Comparison of ENCODE assay signal across 8 cellular contexts in the genomic region with DNA sequence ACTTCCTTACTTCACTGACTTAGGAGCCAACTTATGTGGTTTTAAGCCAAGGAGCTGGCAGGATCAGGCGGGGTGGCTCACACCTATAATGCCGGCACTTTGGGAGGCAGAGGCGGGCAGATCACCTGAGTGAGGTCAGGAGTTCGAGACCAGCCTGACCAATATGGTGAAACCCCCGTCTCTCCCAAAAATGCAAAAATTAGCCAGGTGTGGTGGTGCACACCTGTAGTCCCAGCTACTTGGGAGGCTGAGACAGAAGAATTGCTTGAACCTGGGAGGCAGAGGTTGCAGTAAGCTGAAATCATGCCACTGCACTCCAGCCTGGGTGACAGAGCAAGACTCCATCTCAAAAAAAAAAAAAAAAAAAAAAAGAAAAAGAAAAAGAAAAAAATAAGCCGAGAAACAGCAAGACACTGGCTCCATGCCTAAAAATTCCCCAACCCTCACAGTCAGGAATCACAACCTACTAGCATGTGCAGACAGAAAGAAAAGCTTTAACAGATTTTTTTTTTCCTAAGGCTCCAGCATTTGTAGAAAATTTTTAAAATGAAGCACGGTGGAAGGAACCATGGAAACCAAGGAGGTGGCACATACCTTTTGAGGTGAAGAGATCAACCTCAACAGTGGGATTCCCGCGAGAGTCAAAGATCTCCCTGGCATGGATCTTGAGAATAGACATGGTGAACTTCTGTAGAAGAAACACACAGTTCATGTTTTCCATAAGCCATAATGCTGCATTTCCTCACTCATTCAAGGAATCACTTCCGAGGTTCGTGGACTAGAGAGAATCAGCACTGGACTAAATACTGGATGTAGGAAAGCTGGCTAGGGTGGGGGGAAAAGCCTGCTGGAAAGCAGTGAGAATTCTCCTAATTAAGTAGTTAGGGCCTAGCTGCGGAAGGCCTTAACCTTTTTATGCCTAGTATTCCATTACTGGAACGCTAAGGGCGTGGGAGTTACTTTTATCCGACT. TPM values are rescaled to one million over a fixed set of nuclear protein-coding genes. Genes with fewer than 3 reads are reported as not detected.
DNase-seq lines count a peak whose midpoint lies in the region; ATAC-seq, FAIRE-seq and TF ChIP-seq lines count a peak whose summit lies in the region.

No MANE protein-coding gene starts in this region.

- H3K27me3 ChIP-seq in RWPE2 (ENCODE audit: insufficient read depth, poor library complexity, severe bottlenecking) (no peaks in the 10 kb centered on the region), prostate gland (replicated peaks; ENCODE audit: insufficient read depth) (no peaks in the 10 kb centered on the region)

- no peak for ATAC-seq in RWPE2 (ENCODE audit: low read depth)
- no peak for ATAC-seq in HG03095 (IDR thresholded peaks at IDR 0.05; ENCODE audit: unreplicated experiment)
- ATAC-seq in GM18873 (IDR thresholded peaks at IDR 0.05; ENCODE audit: low FRiP score, unreplicated experiment), result no peak

- DNase-seq in GM12891 (ENCODE audit: insufficient read length, low spot score) (no peak), RWPE2 (ENCODE audit: low spot score) (no peak), epithelial cell of prostate (ENCODE audit: low read depth, low spot score) (no peak), skeletal muscle cell (ENCODE audit: low read depth) (no peak), prostate gland (ENCODE audit: low spot score) (no peak), C1 segment of cervical spinal cord (lab: John Stamatoyannopoulos, UW) (no peak)

- FAIRE-seq in GM12891 (lab: Jason Lieb, UNC), result no peak

- 79% methylated on average over 15 of the region's 15 CpGs for WGBS in prostate gland

- H3K36me3 ChIP-seq in RWPE2 (ENCODE audit: low read depth), result peaks cover 85% of the 10 kb centered on the region
- peaks cover 6 to 28% of the 10 kb centered on the region in 2 donors for H3K36me3 ChIP-seq in prostate gland

- TF ChIP-seq CTCF in RWPE2 (IDR thresholded peaks at IDR 0.05; ENCODE audit: poor library complexity, severe bottlenecking), result no peak
- no peak for TF ChIP-seq CTCF in prostate gland (IDR thresholded peaks at IDR 0.05)

- H3K27ac ChIP-seq in RWPE2 (ENCODE audit: poor library complexity, severe bottlenecking), result peak overlapping the region; percentile 97
- peak overlapping the region; percentile 98 for H3K27ac ChIP-seq in epithelial cell of prostate
- peak overlapping the region in 1 of 2 donors; percentile 11 for H3K27ac ChIP-seq in prostate gland

- no peaks in the 10 kb centered on the region for H3K9me3 ChIP-seq in RWPE2 (ENCODE audit: severe bottlenecking)
- no peaks in the 10 kb centered on the region for H3K9me3 ChIP-seq in prostate gland

- H3K4me3 ChIP-seq in RWPE2 (ENCODE audit: severe bottlenecking), result peak overlapping the region; percentile 81
- peak overlapping the region; percentile 86 for H3K4me3 ChIP-seq in skeletal muscle cell (ENCODE audit: low read depth, low read length)
- H3K4me3 ChIP-seq in prostate gland, result no peak overlapping the region

- peaks cover 52% of the 10 kb centered on the region for H3K4me1 ChIP-seq in RWPE2 (ENCODE audit: insufficient read depth, poor library complexity, severe bottlenecking)
- peaks cover 2% of the 10 kb centered on the region for H3K4me1 ChIP-seq in prostate gland (replicated peaks)

- intact Hi-C loops in prostate gland (cut with DNase I), result no loop called here

- TF ChIP-seq POLR2A in GM12891 (IDR thresholded peaks at IDR 0.05; ENCODE audit: low read depth, low read length) (0 out of 2 replicates have a peak, but pooled peaks have one; percentile 12), prostate gland (IDR thresholded peaks at IDR 0.05) (no peak)

TF ChIP-seq in GM12891, 5 proteins besides CTCF, POLR2A, EP300 and RAD21:
- no peak for TF ChIP-seq PAX5 (IDR thresholded peaks at IDR 0.05; ENCODE audit: insufficient read depth, low read length, severe bottlenecking)
- TF ChIP-seq POLR2AphosphoS5 (IDR thresholded peaks at IDR 0.05; ENCODE audit: low read depth, low read length), result peak; percentile 20; the same call in 1 of the 2 replicates

RNA-seq across cellular contexts. Expression of a gene that starts 4.0 kb away (rescaled TPM):
- polyA plus RNA-seq in GM12891 (2012; ENCODE audit: low read depth, missing spikeins), result 2,629 TPM
- total RNA-seq in prostate gland, result 100 to 1,000 TPM; 386 to 423 TPM

RNA-seq across cellular contexts. Expression of a gene that starts 57.1 kb away (rescaled TPM):
- 21.3 TPM for polyA plus RNA-seq in GM12891 (2012; ENCODE audit: low read depth, missing spikeins)
- total RNA-seq in prostate gland, result 100 to 1,000 TPM; 207 to 322 TPM

Comparison
In these comparisons a context has a peak if more than half of its experiments do, and no peak if none do; other contexts are left out.
1. H3K4me3 ChIP-seq: peak in RWPE2 (single experiment) and skeletal muscle cell (single experiment); none in prostate gland (0 of 2).